13 cellular contexts compared by ENCODE assay signal in the genomic region with DNA sequence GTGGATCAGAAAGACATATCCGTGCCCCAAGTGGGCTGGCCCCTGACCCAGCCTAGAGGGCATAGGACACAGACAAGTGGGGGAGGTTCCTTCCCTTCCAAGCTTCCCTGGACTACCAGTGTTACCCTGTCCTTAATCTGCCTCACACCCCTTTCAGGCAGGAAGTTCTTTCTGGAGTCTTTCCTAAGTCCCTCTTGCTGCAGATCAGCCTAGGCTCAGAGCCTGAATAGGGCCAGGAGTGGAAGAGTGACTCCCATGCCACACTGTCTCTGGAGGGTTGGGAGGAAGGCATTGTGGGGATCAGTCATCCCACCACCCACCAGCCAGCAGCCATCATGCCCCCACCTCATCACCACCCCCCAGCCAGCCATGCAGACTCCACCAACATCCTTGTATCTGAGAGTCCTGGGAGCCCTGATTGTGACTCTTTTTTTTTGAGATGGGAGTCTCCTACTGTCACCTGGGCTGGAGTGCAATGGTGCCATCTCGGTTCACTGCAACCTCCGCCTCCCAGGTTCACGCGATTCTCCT. TPM values are rescaled to one million over a fixed set of nuclear protein-coding genes. Genes with fewer than 3 reads are reported as not detected.
A peak's percentile ranks its signal among the peaks of the same experiment; 100 is the strongest.
DNase-seq lines count a peak whose midpoint lies in the region; ATAC-seq and TF ChIP-seq lines count a peak whose summit lies in the region.
"Had no signal": no experiment of that assay in that cellular context is flagged by ENCODE, and none has a peak within 500 bp of the region (broad histone marks: within the 10 kb centered on the region; RNA-seq: fewer than 3 reads in every experiment).

No MANE protein-coding gene starts in this region.

- ATAC-seq in natural killer cell treated with Interleukin-12 subunit alpha and Interleukin-12 subunit beta and Interleukin-15 and Interleukin-18, amount 100 ng/mL, for 72 hours = no peak
- ATAC-seq in natural killer cell (no peak), sciatic nerve (no peak)
- ATAC-seq: GM12878 had no signal

- H3K4me3 Mint-ChIP-seq in natural killer cell treated with Interleukin-12 subunit alpha and Interleukin-12 subunit beta and Interleukin-15 and Interleukin-18, amount 100 ng/mL, for 72 hours = no peak overlapping the region
- H3K4me3 Mint-ChIP-seq in natural killer cell = no peak overlapping the region

- intact Hi-C loops in natural killer cell (cut with micrococcal nuclease) = no loop called here
- intact Hi-C loops in sciatic nerve (cut with DNase I) = no loop called here

- peak; percentile 49 for DNase-seq in natural killer cell treated with Interleukin-12 subunit alpha and Interleukin-12 subunit beta and Interleukin-15 and Interleukin-18, amount 100 ng/mL, for 72 hours (ENCODE audit: low spot score)
- DNase-seq in natural killer cell (no peak), coronary artery (ENCODE audit: low spot score) (peak; percentile 59), sciatic nerve (ENCODE audit: low spot score) (peak; percentile 7), occipital lobe (lab: John Stamatoyannopoulos, UW) (no peak)
- no peak for DNase-seq in central memory CD4-positive, alpha-beta T cell
- no peak for DNase-seq in activated CD4-positive, CD25-positive, alpha-beta regulatory T cell (lab: John Stamatoyannopoulos, UW)
- DNase-seq: DND-41, NCI-H1092, NCI-H510A, PC-9 had no signal

- no peak overlapping the region for H3K27ac ChIP-seq in coronary artery
- H3K27ac ChIP-seq: C4-2B, PC-9 had no signal

- no peak for TF ChIP-seq CTCF in natural killer cell (IDR thresholded peaks at IDR 0.05)
- TF ChIP-seq CTCF in coronary artery (IDR thresholded peaks at IDR 0.05) = no peak

- H3K27ac Mint-ChIP-seq in natural killer cell treated with Interleukin-12 subunit alpha and Interleukin-12 subunit beta and Interleukin-15 and Interleukin-18, amount 100 ng/mL, for 72 hours = no peak overlapping the region
- H3K27ac Mint-ChIP-seq in natural killer cell = no peak overlapping the region

- no peaks in the 10 kb centered on the region for H3K36me3 Mint-ChIP-seq in natural killer cell treated with Interleukin-12 subunit alpha and Interleukin-12 subunit beta and Interleukin-15 and Interleukin-18, amount 100 ng/mL, for 72 hours
- no peaks in the 10 kb centered on the region for H3K36me3 Mint-ChIP-seq in natural killer cell

- H3K27me3 Mint-ChIP-seq in natural killer cell treated with Interleukin-12 subunit alpha and Interleukin-12 subunit beta and Interleukin-15 and Interleukin-18, amount 100 ng/mL, for 72 hours = peaks cover 26 to 34% of the 10 kb centered on the region in 2 donors
- H3K27me3 Mint-ChIP-seq in natural killer cell (ENCODE audit: low read depth in 2 of 2) = peaks cover 39 to 48% of the 10 kb centered on the region in 2 donors

- peaks cover 8 to 9% of the 10 kb centered on the region in 2 donors for H3K4me1 Mint-ChIP-seq in natural killer cell treated with Interleukin-12 subunit alpha and Interleukin-12 subunit beta and Interleukin-15 and Interleukin-18, amount 100 ng/mL, for 72 hours (ENCODE audit: low read depth in 2 of 2)
- H3K4me1 Mint-ChIP-seq in natural killer cell = peaks cover 6 to 22% of the 10 kb centered on the region in 2 donors

- no peaks in the 10 kb centered on the region for H3K9me3 Mint-ChIP-seq in natural killer cell treated with Interleukin-12 subunit alpha and Interleukin-12 subunit beta and Interleukin-15 and Interleukin-18, amount 100 ng/mL, for 72 hours
- no peaks in the 10 kb centered on the region for H3K9me3 Mint-ChIP-seq in natural killer cell

- H3K4me3 ChIP-seq in coronary artery = no peak overlapping the region
- H3K4me3 ChIP-seq: GM12878, PC-9 had no signal

RNA-seq across cellular contexts. Expression of a gene that starts 22.6 kb away (rescaled TPM):
- 10 to 100 TPM; 27.6 to 37.3 TPM for total RNA-seq in natural killer cell treated with Interleukin-12 subunit alpha and Interleukin-12 subunit beta and Interleukin-15 and Interleukin-18, amount 100 ng/mL, for 72 hours
- total RNA-seq in natural killer cell (10 to 100 TPM; 22.8 to 31.4 (median 26.1) TPM), sciatic nerve (37.1 TPM), occipital lobe (8.3 TPM)

RNA-seq across cellular contexts. Expression of a gene that starts 22.7 kb away (rescaled TPM):
- total RNA-seq in natural killer cell treated with Interleukin-12 subunit alpha and Interleukin-12 subunit beta and Interleukin-15 and Interleukin-18, amount 100 ng/mL, for 72 hours = 10 to 100 TPM in 1 of 2 donors, 1 to 10 TPM in 1; 8.2 to 11.2 TPM
- 1 to 10 TPM in 1 of 3 donors, under 1 TPM in 2; 0.72 to 1.0 (median 0.83) TPM for total RNA-seq in natural killer cell
- total RNA-seq in sciatic nerve = 9.1 TPM
- total RNA-seq in occipital lobe = 12.5 TPM

Comparison
In these comparisons a context has a peak if more than half of its experiments do, and no peak if none do; other contexts are left out.
1. DNase-seq: peak in natural killer cell treated with Interleukin-12 subunit alpha and Interleukin-12 subunit beta and Interleukin-15 and Interleukin-18, amount 100 ng/mL, for 72 hours (single experiment), coronary artery (single experiment) and sciatic nerve (single experiment); none in natural killer cell (single experiment), occipital lobe (single experiment), central memory CD4-positive, alpha-beta T cell (single experiment) and activated CD4-positive, CD25-positive, alpha-beta regulatory T cell (0 of 4).